ENCODE assay signal across 8 cellular contexts in the genomic region with DNA sequence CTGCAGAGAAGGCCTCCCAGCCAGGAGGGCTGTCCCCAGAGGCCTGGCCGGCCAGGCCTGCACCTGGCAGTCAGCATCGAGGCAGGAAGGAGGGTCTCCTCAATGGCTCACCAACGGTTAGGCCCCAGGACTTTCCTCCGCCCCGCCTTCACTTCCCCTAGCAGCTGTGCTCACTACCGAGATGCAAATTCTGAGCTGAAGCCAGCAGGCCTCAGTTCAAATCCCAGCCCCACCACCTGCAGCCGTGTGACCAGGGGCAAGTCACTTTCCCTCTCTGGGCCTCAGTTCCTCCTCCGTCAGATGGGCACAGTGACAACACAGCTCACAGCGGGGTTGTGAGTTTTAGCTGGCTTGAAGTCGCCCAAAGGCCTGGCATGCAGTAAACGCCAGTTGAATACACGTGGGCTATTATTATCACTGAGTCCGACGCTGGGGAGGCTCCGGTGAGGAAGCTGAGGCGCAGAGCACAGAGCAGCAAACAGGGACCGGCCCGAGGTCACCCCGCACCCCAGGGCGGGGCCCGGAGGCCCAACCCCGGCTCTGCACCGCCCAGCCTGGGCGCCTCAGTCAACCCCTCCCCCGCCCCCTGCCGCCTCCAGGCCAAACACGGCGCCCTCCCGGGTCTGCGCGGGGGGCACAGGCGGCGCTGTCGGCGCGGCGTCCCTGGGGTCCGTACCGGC. TPM values are rescaled to one million over a fixed set of nuclear protein-coding genes. Genes with fewer than 3 reads are reported as not detected.
A peak's percentile ranks its signal among the peaks of the same experiment; 100 is the strongest.
DNase-seq lines count a peak whose midpoint lies in the region; ATAC-seq lines count a peak whose summit lies in the region.

No MANE protein-coding gene starts in this region.

- peaks cover 69% of the 10 kb centered on the region for H3K4me1 Mint-ChIP-seq in activated naive CD8-positive, alpha-beta T cell treated with anti-CD3 and anti-CD28 coated beads for 36 hours
- peaks cover 83% of the 10 kb centered on the region for H3K4me1 Mint-ChIP-seq in stimulated activated naive CD8-positive, alpha-beta T cell treated with anti-CD3 and anti-CD28 coated beads, Interleukin-15, Interleukin-2, amounts not matched to agents 100 ng/mL and 50 ng/mL, for 24 hours (ENCODE audit: low read depth)

- peaks cover 37% of the 10 kb centered on the region for H3K36me3 Mint-ChIP-seq in activated naive CD8-positive, alpha-beta T cell treated with anti-CD3 and anti-CD28 coated beads for 36 hours
- H3K36me3 Mint-ChIP-seq in stimulated activated naive CD8-positive, alpha-beta T cell treated with anti-CD3 and anti-CD28 coated beads, Interleukin-15, Interleukin-2, amounts not matched to agents 100 ng/mL and 50 ng/mL, for 24 hours (ENCODE audit: low read depth), result peaks cover 13% of the 10 kb centered on the region

- H3K27me3 ChIP-seq in NT2/D1 (ENCODE audit: insufficient read depth, insufficient read length), result peaks cover 29% of the 10 kb centered on the region

- DNase-seq in D341Med (ENCODE audit: low spot score) (peak; percentile 65), NT2/D1 (ENCODE audit: low read depth, low spot score) (no peak), left kidney (ENCODE audit: low read depth, low spot score) (peak; percentile 49), cortex of kidney (lab: John Stamatoyannopoulos, UW) (no peak)
- peak; percentile 80 for DNase-seq in activated naive CD8-positive, alpha-beta T cell treated with anti-CD3 and anti-CD28 coated beads for 36 hours

- no peaks in the 10 kb centered on the region for H3K9me3 Mint-ChIP-seq in activated naive CD8-positive, alpha-beta T cell treated with anti-CD3 and anti-CD28 coated beads for 36 hours
- H3K9me3 Mint-ChIP-seq in stimulated activated naive CD8-positive, alpha-beta T cell treated with anti-CD3 and anti-CD28 coated beads, Interleukin-15, Interleukin-2, amounts not matched to agents 100 ng/mL and 50 ng/mL, for 24 hours, result no peaks in the 10 kb centered on the region

- ATAC-seq in GM19324 (IDR thresholded peaks at IDR 0.05; ENCODE audit: low FRiP score, unreplicated experiment), result peak; percentile 23
- ATAC-seq in HG03342 (IDR thresholded peaks at IDR 0.05; ENCODE audit: unreplicated experiment), result peak; percentile 38

- peak overlapping the region; percentile 93 for H3K4me3 Mint-ChIP-seq in activated naive CD8-positive, alpha-beta T cell treated with anti-CD3 and anti-CD28 coated beads for 36 hours
- peak overlapping the region; percentile 93 for H3K4me3 Mint-ChIP-seq in stimulated activated naive CD8-positive, alpha-beta T cell treated with anti-CD3 and anti-CD28 coated beads, Interleukin-15, Interleukin-2, amounts not matched to agents 100 ng/mL and 50 ng/mL, for 24 hours

- peak overlapping the region; percentile 87 for H3K4me3 ChIP-seq in NT2/D1 (ENCODE audit: insufficient read length, low read depth)

- peaks cover 19% of the 10 kb centered on the region for H3K4me1 ChIP-seq in NT2/D1 (ENCODE audit: insufficient read depth, insufficient read length)

- H3K27ac Mint-ChIP-seq in activated naive CD8-positive, alpha-beta T cell treated with anti-CD3 and anti-CD28 coated beads for 36 hours, result peak overlapping the region; percentile 85
- H3K27ac Mint-ChIP-seq in stimulated activated naive CD8-positive, alpha-beta T cell treated with anti-CD3 and anti-CD28 coated beads, Interleukin-15, Interleukin-2, amounts not matched to agents 100 ng/mL and 50 ng/mL, for 24 hours, result peak overlapping the region; percentile 92

- peaks cover 23% of the 10 kb centered on the region for H3K36me3 ChIP-seq in NT2/D1 (ENCODE audit: insufficient read depth, insufficient read length, low read length)

- H3K27me3 Mint-ChIP-seq in activated naive CD8-positive, alpha-beta T cell treated with anti-CD3 and anti-CD28 coated beads for 36 hours, result no peaks in the 10 kb centered on the region
- no peaks in the 10 kb centered on the region for H3K27me3 Mint-ChIP-seq in stimulated activated naive CD8-positive, alpha-beta T cell treated with anti-CD3 and anti-CD28 coated beads, Interleukin-15, Interleukin-2, amounts not matched to agents 100 ng/mL and 50 ng/mL, for 24 hours

- no peaks in the 10 kb centered on the region for H3K9me3 ChIP-seq in NT2/D1 (ENCODE audit: insufficient read depth, low read length)

- H3K9ac ChIP-seq in NT2/D1 (ENCODE audit: insufficient read length, low read depth), result peak overlapping the region; percentile 94

RNA-seq across cellular contexts. Expression of gene E2F1, which starts 0.7 kb away (rescaled TPM):
- total RNA-seq in activated naive CD8-positive, alpha-beta T cell treated with anti-CD3 and anti-CD28 coated beads for 36 hours, result 10 to 100 TPM; 76.1 to 79.6 TPM

RNA-seq across cellular contexts. Expression of gene NECAB3, which starts 11.2 kb away (rescaled TPM):
- 10 to 100 TPM; 10.7 to 12.0 TPM for total RNA-seq in activated naive CD8-positive, alpha-beta T cell treated with anti-CD3 and anti-CD28 coated beads for 36 hours

RNA-seq across cellular contexts. Expression of gene ACTL10, which starts 18.7 kb away (rescaled TPM):
- 1 to 10 TPM; 4.1 TPM for total RNA-seq in activated naive CD8-positive, alpha-beta T cell treated with anti-CD3 and anti-CD28 coated beads for 36 hours

RNA-seq across cellular contexts. Expression of gene C20orf144, which starts 23.3 kb away (rescaled TPM):
- total RNA-seq in activated naive CD8-positive, alpha-beta T cell treated with anti-CD3 and anti-CD28 coated beads for 36 hours, result under 1 TPM; 0.10 to 0.21 TPM

RNA-seq across cellular contexts. Expression of gene PXMP4, which starts 34.6 kb away (rescaled TPM):
- 1 to 10 TPM; 6.9 to 7.3 TPM for total RNA-seq in activated naive CD8-positive, alpha-beta T cell treated with anti-CD3 and anti-CD28 coated beads for 36 hours

Comparison
In these comparisons a context has a peak if more than half of its experiments do, and no peak if none do; other contexts are left out.
1. DNase-seq: peak in D341Med (single experiment), activated naive CD8-positive, alpha-beta T cell treated with anti-CD3 and anti-CD28 coated beads for 36 hours (single experiment) and left kidney (single experiment); none in NT2/D1 (single experiment) and cortex of kidney (single experiment).